In genomic region chr2:207861789-207862188, GRCh38 we compare ENCODE assay signal across 22 cellular contexts.
DNase-seq lines count a peak whose midpoint lies in the region; ATAC-seq, FAIRE-seq and TF ChIP-seq lines count a peak whose summit lies in the region.
"Had no signal": no experiment of that assay in that cellular context is flagged by ENCODE, and none has a peak within 500 bp of the region (broad histone marks: within the 10 kb centered on the region; RNA-seq: fewer than 3 reads in every experiment).

No MANE protein-coding gene starts in this region.

- no peak for FAIRE-seq in K562 (lab: Jason Lieb, UNC)
- FAIRE-seq: A204.1, G401.6, GM12892, GM19239, H54 had no signal

- no peaks in the 10 kb centered on the region for H3K9me1 ChIP-seq in K562 (ENCODE audit: control insufficient read depth, insufficient read depth, low read length)

- no peaks in the 10 kb centered on the region for H3K9me3 ChIP-seq in K562 (replicated peaks; ENCODE audit: control insufficient read depth, insufficient read depth, low read depth, low read length)
- H3K9me3 ChIP-seq: BLaER1, Caco-2 had no signal

- POLR2A ChIA-PET in K562 (lab: Yijun Ruan, JAX) = no interaction called here

- TF ChIP-seq CTCF in GM23338 (conservative IDR thresholded peaks at IDR 0.05; ENCODE audit: low read depth in 2 of 2) (peak in 1 of 2 experiments; percentile 51; a peak in 2 of 4 replicates), K562 (IDR thresholded peaks at IDR 0.05 in 2 of 3, conservative IDR thresholded peaks at IDR 0.05 in 1 of 3; ENCODE audit: insufficient read depth in 2 of 3, low read depth in 1 of 3, low read length in 3 of 3) (peak in 2 of 3 experiments; percentile 12 to 25; a peak in 3 of 6 replicates), glutamatergic neuron (IDR thresholded peaks at IDR 0.05; ENCODE audit: partially characterized antibody, unreplicated experiment) (no peak)

- H3F3A ChIP-seq in GM23338 (replicated peaks; ENCODE audit: low read depth) = no peaks in the 10 kb centered on the region

- H3K4me3 Mint-ChIP-seq in GM23338 (no peak overlapping the region), glutamatergic neuron (ENCODE audit: unreplicated experiment) (no peak overlapping the region)
- H3K4me3 Mint-ChIP-seq: B cell; CD4-positive, CD25-positive, alpha-beta regulatory T cell; CD8-positive, alpha-beta T cell had no signal

- H3K4me2 ChIP-seq in GM23338 = no peak overlapping the region
- H3K4me2 ChIP-seq in K562 (ENCODE audit: insufficient read depth, low read length) = no peak overlapping the region
- H3K4me2 ChIP-seq: BLaER1 had no signal

- no peak overlapping the region for H3K4me3 ChIP-seq in GM23338
- H3K4me3 ChIP-seq in K562 = no peak overlapping the region
- H3K4me3 ChIP-seq: BLaER1, GM23248 had no signal

- no peaks in the 10 kb centered on the region for H3K9me2 ChIP-seq in GM23338 (ENCODE audit: insufficient read depth)

- TF ChIP-seq POLR2A in K562 (conservative IDR thresholded peaks at IDR 0.05) = no peak

- BruUV-seq in K562 (replicated peaks; lab: Mats Ljungman, UMichigan) = no TSS peak

- in situ Hi-C loops in K562 (cut with MboI) = no loop called here

- intact Hi-C loops in K562 (cut with micrococcal nuclease) (loop anchor here (10.0 kb wide), 1 partner anchor 173 kb away; no protein-coding TSS in a partner anchor), cardiac septum (cut with DNase I) (no loop called here)

- no peaks in the 10 kb centered on the region for H3K9me3 Mint-ChIP-seq in GM23338
- H3K9me3 Mint-ChIP-seq in glutamatergic neuron (ENCODE audit: unreplicated experiment) = no peaks in the 10 kb centered on the region
- H3K9me3 Mint-ChIP-seq: CD8-positive, alpha-beta T cell had no signal

- TF ChIP-seq EP300 in K562 (IDR thresholded peaks at IDR 0.05; ENCODE audit: low read length) = no peak

- no peaks in the 10 kb centered on the region for H3K36me3 ChIP-seq in GM23338 (ENCODE audit: insufficient read depth)
- H3K36me3 ChIP-seq in K562 (ENCODE audit: control insufficient read depth, insufficient read depth, low read length) = no peaks in the 10 kb centered on the region

- ATAC-seq in GM23338 = peak; percentile 51
- ATAC-seq in K562 = peak; percentile 62; the same call in 2 of the 3 replicates
- no peak for ATAC-seq in GM18858 (IDR thresholded peaks at IDR 0.05; ENCODE audit: unreplicated experiment)
- ATAC-seq: CD8-positive, alpha-beta T cell had no signal

- no peaks in the 10 kb centered on the region for H3K36me3 Mint-ChIP-seq in GM23338 (ENCODE audit: low read depth)
- H3K36me3 Mint-ChIP-seq in glutamatergic neuron (ENCODE audit: unreplicated experiment) = no peaks in the 10 kb centered on the region

- WGBS in K562 (ENCODE audit: insufficient coverage, low coverage, missing lambda C conversion rate) = 20% methylated on average over 4 of the region's 4 CpGs

- peak in 1 of 2 experiments; percentile 24; a peak in 2 of 4 replicates for TF ChIP-seq RAD21 in K562 (CRISPR knock-in tag; conservative IDR thresholded peaks at IDR 0.05 in 1 of 2, IDR thresholded peaks at IDR 0.05 in 1 of 2)

- H3K27me3 Mint-ChIP-seq in GM23338 (ENCODE audit: insufficient read depth, low read depth, poor library complexity) (no peaks in the 10 kb centered on the region), glutamatergic neuron (ENCODE audit: unreplicated experiment) (no peaks in the 10 kb centered on the region)
- H3K27me3 Mint-ChIP-seq: B cell; CD4-positive, CD25-positive, alpha-beta regulatory T cell had no signal

- DNase-seq in GM23338 (ENCODE audit: low spot score) (no peak), K562 (ENCODE audit: extremely low read depth in 1 of 4, low spot score in 3 of 4) (peak in 2 of 4 experiments; percentile 7 to 13), glutamatergic neuron (peak; percentile 23), putamen (ENCODE audit: low spot score) (no peak), cardiac septum (ENCODE audit: low spot score) (no peak)
- DNase-seq: Caco-2; CD4-positive, CD25-positive, alpha-beta regulatory T cell; CD8-positive, alpha-beta T cell; DMS153; DND-41; GM23248; HCEC 1CT had no signal

- H2AFZ ChIP-seq in GM23338 (no peak overlapping the region), K562 (ENCODE audit: low read depth, low read length) (no peak overlapping the region)
- H2AFZ ChIP-seq: GM23248 had no signal

- CTCF ChIA-PET in K562 (lab: Yijun Ruan, JAX; ENCODE audit: low intra/inter-chr PET ratio) = no interaction called here

- H3K4me1 Mint-ChIP-seq in GM23338 = peaks cover 5% of the 10 kb centered on the region; the same call in 1 of the 3 replicates
- peaks cover 2% of the 10 kb centered on the region for H3K4me1 Mint-ChIP-seq in glutamatergic neuron (ENCODE audit: low read depth, unreplicated experiment)
- H3K4me1 Mint-ChIP-seq: B cell had no signal

- H3K27ac ChIP-seq in GM23338 (ENCODE audit: low read depth) (no peak overlapping the region), K562 (ENCODE audit: extremely low read depth, low read depth, low read length) (no peak overlapping the region)
- H3K27ac ChIP-seq: 22Rv1, BLaER1, C4-2B, GM23248 had no signal

- H3K27me3 ChIP-seq in GM23338 (ENCODE audit: insufficient read depth) = no peaks in the 10 kb centered on the region
- no peaks in the 10 kb centered on the region for H3K27me3 ChIP-seq in K562 (ENCODE audit: control insufficient read depth in 2 of 2, insufficient read depth in 2 of 2, low read length in 2 of 2)
- H3K27me3 ChIP-seq: BLaER1 had no signal

- no peak overlapping the region for H3K9ac ChIP-seq in K562 (ENCODE audit: insufficient read depth in 1 of 2, low read depth in 2 of 2, low read length in 2 of 2)
- H3K9ac ChIP-seq: BLaER1, GM23248 had no signal

- H3K79me2 ChIP-seq in GM23338 (replicated peaks; ENCODE audit: insufficient read depth) (no peaks in the 10 kb centered on the region), K562 (ENCODE audit: control insufficient read depth, insufficient read depth, low read length) (no peaks in the 10 kb centered on the region)

- H3K4me1 ChIP-seq in GM23338 (ENCODE audit: insufficient read depth) (0 out of 2 replicates have a peak, but pooled peaks cover 5% of the 10 kb centered on the region), K562 (replicated peaks in 1 of 2; ENCODE audit: control insufficient read depth in 2 of 2, insufficient read depth in 2 of 2, low read length in 2 of 2) (no peaks in the 10 kb centered on the region)
- H3K4me1 ChIP-seq: BLaER1 had no signal

- H3K27ac Mint-ChIP-seq in GM23338 (no peak overlapping the region), glutamatergic neuron (ENCODE audit: unreplicated experiment) (peak overlapping the region; percentile 8)
- H3K27ac Mint-ChIP-seq: B cell; CD4-positive, CD25-positive, alpha-beta regulatory T cell; CD8-positive, alpha-beta T cell had no signal

- no peaks in the 10 kb centered on the region for H4K20me1 ChIP-seq in GM23338 (replicated peaks; ENCODE audit: insufficient read depth)
- H4K20me1 ChIP-seq in K562 (replicated peaks; ENCODE audit: control insufficient read depth, insufficient read depth, low read length) = no peaks in the 10 kb centered on the region
- H4K20me1 ChIP-seq: BLaER1 had no signal

TF ChIP-seq in GM23338, 12 proteins besides CTCF, POLR2A, EP300 and RAD21 (continues in another document):
- TF ChIP-seq ZNF114 (CRISPR knock-in tag; IDR thresholded peaks at IDR 0.05) (no peak), ETS1 (IDR thresholded peaks at IDR 0.05) (no peak)

TF ChIP-seq in K562, 482 proteins besides CTCF, POLR2A, EP300 and RAD21:
- TF ChIP-seq NCOR1 (IDR thresholded peaks at IDR 0.05) (no peak), TFAP4 (CRISPR knock-in tag; IDR thresholded peaks at IDR 0.05; ENCODE audit: borderline replicate concordance) (peak; percentile 34; the same call in 1 of the 2 replicates), CREB3 (tag; conservative IDR thresholded peaks at IDR 0.05; ENCODE audit: low read depth) (no peak), JUN (IDR thresholded peaks at IDR 0.05; ENCODE audit: borderline replicate concordance, low read depth, low read length) (no peak), JUN (CRISPR knock-in tag; IDR thresholded peaks at IDR 0.05; ENCODE audit: borderline replicate concordance) (no peak)
TF ChIP-seq in K562: peak in this region for 1.
